Comparison of ENCODE assay signal across 11 cellular contexts in genomic region chr1:205480349-205481278, GRCh38. TPM values are rescaled to one million over a fixed set of nuclear protein-coding genes. Genes with fewer than 3 reads are reported as not detected.
DNase-seq lines count a peak whose midpoint lies in the region; ATAC-seq and TF ChIP-seq lines count a peak whose summit lies in the region.
"Had no signal": no experiment of that assay in that cellular context is flagged by ENCODE, and none has a peak within 500 bp of the region (broad histone marks: within the 10 kb centered on the region; RNA-seq: fewer than 3 reads in every experiment).

No MANE protein-coding gene starts in this region.

- H3K27me3 Mint-ChIP-seq in activated CD4-positive, alpha-beta T cell treated with anti-CD3 and anti-CD28 coated beads for 36 hours = peaks cover 48% of the 10 kb centered on the region
- H3K27me3 Mint-ChIP-seq in MCF 10A (ENCODE audit: insufficient read depth, unreplicated experiment) = peaks cover 49% of the 10 kb centered on the region

- no peak overlapping the region for H3K27ac Mint-ChIP-seq in activated CD4-positive, alpha-beta T cell treated with anti-CD3 and anti-CD28 coated beads for 36 hours
- H3K27ac Mint-ChIP-seq in stimulated activated effector memory CD8-positive, alpha-beta T cell treated with anti-CD3 and anti-CD28 coated beads, Interleukin-12 subunit alpha, Interleukin-12 subunit beta, amount 100 ng/mL, for 72 hours = peak overlapping the region; percentile 63
- H3K27ac Mint-ChIP-seq in MCF 10A (ENCODE audit: low read depth, unreplicated experiment) = no peak overlapping the region

- H3K27me3 ChIP-seq in stomach = peaks cover 0 to 83% (median 15%) of the 10 kb centered on the region in 3 donors

- no peaks in the 10 kb centered on the region for H3K36me3 Mint-ChIP-seq in activated CD4-positive, alpha-beta T cell treated with anti-CD3 and anti-CD28 coated beads for 36 hours (ENCODE audit: low read depth)
- H3K36me3 Mint-ChIP-seq in stimulated activated effector memory CD8-positive, alpha-beta T cell treated with anti-CD3 and anti-CD28 coated beads, Interleukin-12 subunit alpha, Interleukin-12 subunit beta, amount 100 ng/mL, for 72 hours = peaks cover 6% of the 10 kb centered on the region
- H3K36me3 Mint-ChIP-seq in MCF 10A (ENCODE audit: insufficient read depth, unreplicated experiment) = no peaks in the 10 kb centered on the region

- H3K4me3 ChIP-seq in stomach = no peak overlapping the region

- ATAC-seq in activated CD4-positive, alpha-beta T cell treated with anti-CD3 and anti-CD28 coated beads for 36 hours = peak; percentile 81
- peak; percentile 88 for ATAC-seq in stimulated activated effector memory CD8-positive, alpha-beta T cell treated with anti-CD3 and anti-CD28 coated beads, Interleukin-12 subunit alpha, Interleukin-12 subunit beta, amount 100 ng/mL, for 72 hours

- H3K9me3 ChIP-seq in stomach = peaks cover 0 to 7% (median 2%) of the 10 kb centered on the region in 4 donors

- no peaks in the 10 kb centered on the region for H3K36me3 ChIP-seq in stomach

- CTCF ChIA-PET in activated CD4-positive, alpha-beta T cell treated with anti-CD3 and anti-CD28 coated beads for 36 hours (lab: Charles Lee) = interaction anchor here (0.6 to 9.0 kb wide), 9 partner anchors 6 to 295 kb away, joined by 3 to 70 read pairs (median 3); partner anchors contain the start of gene RAB29
- CTCF ChIA-PET in MCF 10A (lab: Yijun Ruan, JAX) = interaction anchor here (0.5 to 37.5 kb wide), 6 partner anchors 7 to 145 kb away, joined by 3 to 1608 read pairs (median 82); partner anchors contain the start of gene KLHDC8A

- peaks cover 21% of the 10 kb centered on the region for H3K4me1 Mint-ChIP-seq in activated CD4-positive, alpha-beta T cell treated with anti-CD3 and anti-CD28 coated beads for 36 hours
- H3K4me1 Mint-ChIP-seq in stimulated activated effector memory CD8-positive, alpha-beta T cell treated with anti-CD3 and anti-CD28 coated beads, Interleukin-12 subunit alpha, Interleukin-12 subunit beta, amount 100 ng/mL, for 72 hours = peaks cover 68% of the 10 kb centered on the region
- H3K4me1 Mint-ChIP-seq in MCF 10A (ENCODE audit: insufficient read depth, unreplicated experiment) = peaks cover 15% of the 10 kb centered on the region

- intact Hi-C loops in activated CD4-positive, alpha-beta T cell treated with anti-CD3 and anti-CD28 coated beads for 36 hours (cut with DNase I, micrococcal nuclease) = loop anchor here in 1 of 2 experiments (5.0 kb wide), 1 partner anchor 38 kb away; no protein-coding TSS in a partner anchor
- intact Hi-C loops in MCF 10A (cut with micrococcal nuclease) = no loop called here
- intact Hi-C loops in stomach (cut with DNase I; ENCODE audit: low total_unique reads) = loop anchor here (10.0 kb wide), 1 partner anchor 146 kb away; no protein-coding TSS in a partner anchor

- no peak overlapping the region for H3K27ac ChIP-seq in stomach

- H3K9me3 Mint-ChIP-seq in activated CD4-positive, alpha-beta T cell treated with anti-CD3 and anti-CD28 coated beads for 36 hours (ENCODE audit: low read depth) = peaks cover 3% of the 10 kb centered on the region
- peaks cover 2% of the 10 kb centered on the region for H3K9me3 Mint-ChIP-seq in stimulated activated effector memory CD8-positive, alpha-beta T cell treated with anti-CD3 and anti-CD28 coated beads, Interleukin-12 subunit alpha, Interleukin-12 subunit beta, amount 100 ng/mL, for 72 hours
- no peaks in the 10 kb centered on the region for H3K9me3 Mint-ChIP-seq in MCF 10A (ENCODE audit: unreplicated experiment)

- peaks cover 4 to 17% (median 11%) of the 10 kb centered on the region in 4 donors for H3K4me1 ChIP-seq in stomach

- no peak overlapping the region for H3K4me3 Mint-ChIP-seq in activated CD4-positive, alpha-beta T cell treated with anti-CD3 and anti-CD28 coated beads for 36 hours
- H3K4me3 Mint-ChIP-seq in stimulated activated effector memory CD8-positive, alpha-beta T cell treated with anti-CD3 and anti-CD28 coated beads, Interleukin-12 subunit alpha, Interleukin-12 subunit beta, amount 100 ng/mL, for 72 hours = peak overlapping the region; percentile 61
- H3K4me3 Mint-ChIP-seq in MCF 10A (ENCODE audit: unreplicated experiment) = no peak overlapping the region
- H3K4me3 Mint-ChIP-seq: nephron had no signal

- BruUV-seq in MCF 10A (replicated peaks; lab: Mats Ljungman, UMichigan) = no TSS peak

- DNase-seq in GM20000 (ENCODE audit: low spot score) (peak; percentile 79), MCF 10A (ENCODE audit: unreplicated experiment) (no peak), DMS79 treated with DMSO at 0.1 percent for 48 hours (lab: John Stamatoyannopoulos, UW) (no peak), stomach (no peak)
- DNase-seq in activated CD4-positive, alpha-beta T cell treated with anti-CD3 and anti-CD28 coated beads for 36 hours = peak; percentile 76
- peak; percentile 77 for DNase-seq in central memory CD4-positive, alpha-beta T cell
- peak; percentile 40 to 83 for DNase-seq in stimulated activated effector memory CD8-positive, alpha-beta T cell treated with anti-CD3 and anti-CD28 coated beads, Interleukin-12 subunit alpha, Interleukin-12 subunit beta, amount 100 ng/mL, for 72 hours (ENCODE audit: low spot score in 2 of 2)
- DNase-seq: amygdala, foreskin fibroblast had no signal

- POLR2A ChIA-PET in activated CD4-positive, alpha-beta T cell treated with anti-CD3 and anti-CD28 coated beads for 36 hours (lab: Charles Lee) = interaction anchor here (0.6 to 0.7 kb wide), 2 partner anchors 241 to 461 kb away, joined by 3 to 7 read pairs; no protein-coding TSS in a partner anchor
- POLR2A ChIA-PET in MCF 10A (lab: Yijun Ruan, JAX) = no interaction called here

- TF ChIP-seq CTCF in GM20000 (IDR thresholded peaks at IDR 0.05; ENCODE audit: extremely low read depth, missing control alignments) (no peak), MCF 10A (IDR thresholded peaks at IDR 0.05; ENCODE audit: unreplicated experiment) (no peak), stomach (IDR thresholded peaks at IDR 0.05) (no peak)

- TF ChIP-seq EP300 in stomach (IDR thresholded peaks at IDR 0.05) = no peak

- TF ChIP-seq POLR2A in stomach (IDR thresholded peaks at IDR 0.05) = no peak

- 51 to 64% (median 54%) methylated on average over 24 of the region's 24 CpGs for WGBS in stomach, 5 donors

RNA-seq across cellular contexts. Expression of gene CDK18, which starts 23.9 kb away (rescaled TPM):
- total RNA-seq in activated CD4-positive, alpha-beta T cell treated with anti-CD3 and anti-CD28 coated beads for 36 hours = 1 to 10 TPM; 4.9 to 5.9 TPM
- 4.9 and 6.8 TPM in 2 replicates for total RNA-seq in MCF 10A (2022)
- total RNA-seq in stomach = 100 to 1,000 TPM in 1 of 5 donors, 10 to 100 TPM in 3, 1 to 10 TPM in 1; 3.7 to 174 (median 57.2) TPM
- polyA plus RNA-seq in stomach = 10 to 100 TPM; 17.2 to 34.8 (median 22.0) TPM

RNA-seq across cellular contexts. Expression of gene BLACAT1, which starts 24.8 kb away (rescaled TPM):
- total RNA-seq in activated CD4-positive, alpha-beta T cell treated with anti-CD3 and anti-CD28 coated beads for 36 hours = under 1 TPM; 0.25 to 0.32 TPM
- total RNA-seq in MCF 10A (2022) = 0.72 and 1.1 TPM in 2 replicates
- under 1 TPM in 1 of 5 donors, not detected in 4; 0.37 TPM for total RNA-seq in stomach
- under 1 TPM in 1 of 3 donors, not detected in 2; 0.43 TPM for polyA plus RNA-seq in stomach
- total RNA-seq: NCI-H460 had no signal

RNA-seq across cellular contexts. Expression of gene LEMD1, which starts 58.8 kb away (rescaled TPM):
- total RNA-seq in activated CD4-positive, alpha-beta T cell treated with anti-CD3 and anti-CD28 coated beads for 36 hours = under 1 TPM; 0.66 to 0.79 TPM
- total RNA-seq in MCF 10A (2022) = 1.4 TPM in 2 replicates
- not detected for total RNA-seq in stomach
- polyA plus RNA-seq in stomach = 1 to 10 TPM in 2 of 3 donors, under 1 TPM in 1; 0.95 to 3.7 (median 1.7) TPM
- total RNA-seq: NCI-H460 had no signal

Comparison
In these comparisons a context has a peak if more than half of its experiments do, and no peak if none do; other contexts are left out.
1. DNase-seq: peak in GM20000 (single experiment), activated CD4-positive, alpha-beta T cell treated with anti-CD3 and anti-CD28 coated beads for 36 hours (single experiment), central memory CD4-positive, alpha-beta T cell (single experiment) and stimulated activated effector memory CD8-positive, alpha-beta T cell treated with anti-CD3 and anti-CD28 coated beads, Interleukin-12 subunit alpha, Interleukin-12 subunit beta, amount 100 ng/mL, for 72 hours (2 of 2); none in MCF 10A (single experiment), DMS79 treated with DMSO at 0.1 percent for 48 hours (single experiment) and stomach (single experiment).